1 cellular context compared by ENCODE assay signal in genomic region chr17:57130708-57131461, GRCh38.
A peak's percentile ranks its signal among the peaks of the same experiment; 100 is the strongest.
TF ChIP-seq lines count a peak whose summit lies in the region.

No MANE protein-coding gene starts in this region.

TF ChIP-seq in K562, 482 proteins besides CTCF, POLR2A, EP300 and RAD21 (continued from another document):
- TF ChIP-seq VEZF1 (CRISPR knock-in tag; IDR thresholded peaks at IDR 0.05) (peak; percentile 92), ZNF212 (CRISPR knock-in tag; IDR thresholded peaks at IDR 0.05) (no peak), ZNF77 (CRISPR knock-in tag; IDR thresholded peaks at IDR 0.05) (no peak), ZNF740 (CRISPR knock-in tag; IDR thresholded peaks at IDR 0.05) (no peak), ZNF740 (tag; IDR thresholded peaks at IDR 0.05) (peak in 1 of 2 experiments; percentile 77; a peak in 1 of 4 replicates), ZNF75A (CRISPR knock-in tag; IDR thresholded peaks at IDR 0.05) (no peak), ATF6 (CRISPR knock-in tag; IDR thresholded peaks at IDR 0.05) (no peak), ZNF717 (CRISPR knock-in tag; IDR thresholded peaks at IDR 0.05) (no peak), CEBPG (CRISPR knock-in tag; IDR thresholded peaks at IDR 0.05) (no peak), CEBPG (tag; conservative IDR thresholded peaks at IDR 0.05 in 1 of 2, IDR thresholded peaks at IDR 0.05 in 1 of 2) (peak in 1 of 2 experiments; percentile 51; a peak in 1 of 4 replicates), KDM2B (CRISPR knock-in tag; IDR thresholded peaks at IDR 0.05) (no peak), NR2F6 (CRISPR knock-in tag; IDR thresholded peaks at IDR 0.05) (no peak), XRCC3 (IDR thresholded peaks at IDR 0.05) (no peak), TFAP4 (CRISPR knock-in tag; IDR thresholded peaks at IDR 0.05; ENCODE audit: borderline replicate concordance) (no peak), ZNF395 (CRISPR knock-in tag; IDR thresholded peaks at IDR 0.05) (no peak), KLF6 (CRISPR knock-in tag; IDR thresholded peaks at IDR 0.05; ENCODE audit: borderline replicate concordance) (no peak), ZBED1 (IDR thresholded peaks at IDR 0.05) (no peak), TOE1 (IDR thresholded peaks at IDR 0.05; ENCODE audit: borderline replicate concordance) (no peak), TOE1 (CRISPR knock-in tag; IDR thresholded peaks at IDR 0.05; ENCODE audit: borderline replicate concordance, low read depth) (no peak), CBX2 (IDR thresholded peaks at IDR 0.05; ENCODE audit: insufficient read depth, low read length, poor library complexity, severe bottlenecking) (no peak), ZNF586 (CRISPR knock-in tag; conservative IDR thresholded peaks at IDR 0.05) (no peak), ZBTB2 (IDR thresholded peaks at IDR 0.05) (no peak)
TF ChIP-seq in K562: peak in this region for 10.
